9 cellular contexts compared by ENCODE assay signal in the genomic region with DNA sequence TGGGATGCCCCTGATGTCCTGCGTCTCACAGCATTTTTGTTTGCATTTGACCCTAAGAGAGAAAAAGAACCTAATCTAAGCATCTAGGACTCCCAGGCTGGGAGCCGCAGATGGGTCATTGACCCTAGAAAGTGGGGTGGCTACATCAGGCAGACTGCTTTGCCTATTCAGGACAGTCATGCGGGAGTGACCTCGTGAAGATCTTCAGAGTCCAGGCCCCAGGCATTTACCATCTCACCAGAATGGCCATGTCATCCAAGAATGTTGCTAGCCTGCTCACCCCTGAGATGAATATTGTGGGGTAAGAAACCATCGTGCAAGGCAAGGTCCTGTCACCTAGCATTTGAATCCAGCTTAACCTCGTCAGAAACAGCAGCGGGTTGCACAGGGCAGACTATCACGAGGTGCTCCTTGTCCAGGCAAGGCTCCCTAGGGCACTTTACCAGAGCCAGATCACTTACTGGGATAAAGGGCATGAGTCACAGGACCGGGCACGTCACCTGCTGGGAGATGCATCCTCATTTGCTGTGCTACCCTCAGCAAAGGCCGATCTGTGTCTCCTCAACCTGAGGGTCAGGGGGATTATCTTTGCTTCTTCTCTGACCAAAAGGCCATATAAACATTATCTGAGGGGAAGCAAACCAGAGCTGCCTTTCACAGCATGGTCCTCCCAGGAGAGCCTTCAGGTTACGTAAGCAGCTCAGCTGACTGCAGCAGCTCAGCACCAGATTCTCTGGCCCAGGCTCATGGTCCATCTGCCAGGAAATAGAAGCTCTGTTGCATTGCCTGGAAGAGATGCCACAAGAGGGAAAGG.
DNase-seq lines count a peak whose midpoint lies in the region; ATAC-seq and TF ChIP-seq lines count a peak whose summit lies in the region.
"Had no signal": no experiment of that assay in that cellular context is flagged by ENCODE, and none has a peak within 500 bp of the region (broad histone marks: within the 10 kb centered on the region; RNA-seq: fewer than 3 reads in every experiment).

No MANE protein-coding gene starts in this region.

- H3K4me3 Mint-ChIP-seq in activated CD8-positive, alpha-beta T cell treated with anti-CD3 and anti-CD28 coated beads for 36 hours: no peak overlapping the region
- H3K4me3 Mint-ChIP-seq: IgD-negative memory B cell had no signal

- peaks cover 3% of the 10 kb centered on the region for H3K27me3 Mint-ChIP-seq in activated CD8-positive, alpha-beta T cell treated with anti-CD3 and anti-CD28 coated beads for 36 hours

- H3K9me3 Mint-ChIP-seq in activated CD8-positive, alpha-beta T cell treated with anti-CD3 and anti-CD28 coated beads for 36 hours: no peaks in the 10 kb centered on the region
- H3K9me3 Mint-ChIP-seq: IgD-negative memory B cell had no signal

- DNase-seq in Caki2 (ENCODE audit: low read depth): peak; percentile 43
- DNase-seq in RWPE2 (ENCODE audit: low spot score): no peak
- DNase-seq in glomerular visceral epithelial cell (ENCODE audit: extremely low spot score): peak; percentile 40
- peak; percentile 47 for DNase-seq in putamen (ENCODE audit: low spot score)
- no peak for DNase-seq in stimulated activated CD4-positive, alpha-beta T cell treated with anti-CD3 and anti-CD28 coated beads, Interleukin-2, amount 100 ng/mL, for 48 hours
- DNase-seq in activated CD8-positive, alpha-beta T cell treated with anti-CD3 and anti-CD28 coated beads for 36 hours: no peak
- DNase-seq in activated T-cell treated with anti-CD3 and anti-CD28 coated beads for 4 hours: no peak

- H3K36me3 Mint-ChIP-seq in activated CD8-positive, alpha-beta T cell treated with anti-CD3 and anti-CD28 coated beads for 36 hours (ENCODE audit: low read depth): no peaks in the 10 kb centered on the region
- H3K36me3 Mint-ChIP-seq: IgD-negative memory B cell had no signal

- H3K9me3 ChIP-seq in RWPE2 (ENCODE audit: severe bottlenecking): no peaks in the 10 kb centered on the region

- CTCF ChIA-PET in activated CD8-positive, alpha-beta T cell treated with anti-CD3 and anti-CD28 coated beads for 36 hours (lab: Charles Lee): no interaction called here

- no peak overlapping the region for H3K4me3 ChIP-seq in RWPE2 (ENCODE audit: severe bottlenecking)

- no peak overlapping the region for H3K27ac ChIP-seq in RWPE2 (ENCODE audit: poor library complexity, severe bottlenecking)

- H3K36me3 ChIP-seq in RWPE2 (ENCODE audit: low read depth): no peaks in the 10 kb centered on the region

- intact Hi-C loops in activated CD8-positive, alpha-beta T cell treated with anti-CD3 and anti-CD28 coated beads for 36 hours (cut with micrococcal nuclease): loop anchor here (2.0 kb wide), 1 partner anchor 37 kb away; no protein-coding TSS in a partner anchor

- no peak overlapping the region for H3K27ac Mint-ChIP-seq in activated CD8-positive, alpha-beta T cell treated with anti-CD3 and anti-CD28 coated beads for 36 hours
- H3K27ac Mint-ChIP-seq: IgD-negative memory B cell had no signal

- H3K4me1 ChIP-seq in RWPE2 (ENCODE audit: insufficient read depth, poor library complexity, severe bottlenecking): peaks cover 9% of the 10 kb centered on the region

- no peaks in the 10 kb centered on the region for H3K27me3 ChIP-seq in RWPE2 (ENCODE audit: insufficient read depth, poor library complexity, severe bottlenecking)

- POLR2A ChIA-PET in activated CD8-positive, alpha-beta T cell treated with anti-CD3 and anti-CD28 coated beads for 36 hours (lab: Charles Lee): no interaction called here

- no peaks in the 10 kb centered on the region for H3K4me1 Mint-ChIP-seq in activated CD8-positive, alpha-beta T cell treated with anti-CD3 and anti-CD28 coated beads for 36 hours (ENCODE audit: low read depth)
- H3K4me1 Mint-ChIP-seq: IgD-negative memory B cell had no signal

- no peak for TF ChIP-seq CTCF in RWPE2 (IDR thresholded peaks at IDR 0.05; ENCODE audit: poor library complexity, severe bottlenecking)
- TF ChIP-seq CTCF in activated CD8-positive, alpha-beta T cell treated with anti-CD3 and anti-CD28 coated beads for 36 hours (IDR thresholded peaks at IDR 0.05): no peak

- in situ Hi-C loops in Caki2 (cut with HindIII; ENCODE audit: low pct_unique_long_range_greater_than_20kb, low sequenced_read_pairs): no loop called here

- peak; percentile 78 for ATAC-seq in RWPE2 (ENCODE audit: low read depth)
- no peak for ATAC-seq in activated CD8-positive, alpha-beta T cell treated with anti-CD3 and anti-CD28 coated beads for 36 hours
- ATAC-seq in HG02798 (IDR thresholded peaks at IDR 0.05; ENCODE audit: poor library complexity, unreplicated experiment): no peak

Comparison
In these comparisons a context has a peak if more than half of its experiments do, and no peak if none do; other contexts are left out.
1. DNase-seq: peak in Caki2 (single experiment), glomerular visceral epithelial cell (single experiment) and putamen (single experiment); none in RWPE2 (single experiment), stimulated activated CD4-positive, alpha-beta T cell treated with anti-CD3 and anti-CD28 coated beads, Interleukin-2, amount 100 ng/mL, for 48 hours (0 of 2), activated CD8-positive, alpha-beta T cell treated with anti-CD3 and anti-CD28 coated beads for 36 hours (single experiment) and activated T-cell treated with anti-CD3 and anti-CD28 coated beads for 4 hours (single experiment).